In genomic region chr19:57050863-57051262, GRCh38 we compare ENCODE assay signal across 28 cellular contexts.
"Had no signal": no experiment of that assay in that cellular context is flagged by ENCODE, and none has a peak within 500 bp of the region (broad histone marks: within the 10 kb centered on the region; RNA-seq: fewer than 3 reads in every experiment).

No MANE protein-coding gene starts in this region.

- H3K27me3 ChIP-seq: colonic mucosa, esophagus squamous epithelium, foreskin keratinocyte, gastrocnemius medialis had no signal

- H3K4me3 ChIP-seq: colonic mucosa, coronary artery, dorsolateral prefrontal cortex, esophagus muscularis mucosa, esophagus squamous epithelium, gastrocnemius medialis, gastroesophageal sphincter, heart left ventricle, heart right ventricle had no signal

- H3K36me3 ChIP-seq: colonic mucosa, esophagus muscularis mucosa, esophagus squamous epithelium, gastrocnemius medialis, gastroesophageal sphincter, heart left ventricle, heart right ventricle had no signal

- H3K27ac ChIP-seq: colonic mucosa, coronary artery, dorsolateral prefrontal cortex, epithelial cell of prostate, esophagus muscularis mucosa, esophagus squamous epithelium, foreskin keratinocyte, gastrocnemius medialis, gastroesophageal sphincter, heart left ventricle, heart right ventricle had no signal

- FAIRE-seq: colon, endometrium, endothelial cell of umbilical vein, frontal cortex had no signal

- DNase-seq: colonic mucosa; cortex of kidney; dermis blood vessel endothelial cell; dorsolateral prefrontal cortex; effector CD4-positive, alpha-beta T cell; effector CD8-positive, alpha-beta T cell; effector memory CD4-positive, alpha-beta T cell; effector memory CD8-positive, alpha-beta T cell; endodermal cell; erythroblast; esophagus squamous epithelium; foreskin fibroblast; foreskin keratinocyte; foreskin melanocyte; gastrocnemius medialis; glutamatergic neuron; head of caudate nucleus; heart left ventricle; heart right ventricle had no signal

- H3K9me3 ChIP-seq: colonic mucosa, gastrocnemius medialis had no signal

- ATAC-seq: effector memory CD8-positive, alpha-beta T cell; esophagus mucosa; foreskin keratinocyte; gastrocnemius medialis; gastroesophageal sphincter; heart left ventricle; heart right ventricle had no signal

- H3K4me1 ChIP-seq: colonic mucosa, esophagus muscularis mucosa, esophagus squamous epithelium, foreskin keratinocyte, gastrocnemius medialis, gastroesophageal sphincter, heart left ventricle, heart right ventricle had no signal
